ENCODE assay signal across 11 cellular contexts in genomic region chr1:226688056-226688748, GRCh38. TPM values are rescaled to one million over a fixed set of nuclear protein-coding genes. Genes with fewer than 3 reads are reported as not detected.
DNase-seq lines count a peak whose midpoint lies in the region; ATAC-seq and TF ChIP-seq lines count a peak whose summit lies in the region.
"Had no signal": no experiment of that assay in that cellular context is flagged by ENCODE, and none has a peak within 500 bp of the region (broad histone marks: within the 10 kb centered on the region; RNA-seq: fewer than 3 reads in every experiment).

No MANE protein-coding gene starts in this region.

- WGBS in mesendoderm (ENCODE audit: extremely low coverage, insufficient coverage, low lambda C conversion rate): no CpG with 5 or more reads among the region's 6 CpGs

- H2BK15ac ChIP-seq in mesendoderm (replicated peaks; ENCODE audit: low read depth): no peak overlapping the region

- H3K36me3 ChIP-seq in mesendoderm (ENCODE audit: control insufficient read depth, insufficient read depth, low read length) (no peaks in the 10 kb centered on the region), BE2C (no peaks in the 10 kb centered on the region)

- H3K27ac Mint-ChIP-seq in activated CD4-positive, alpha-beta T cell treated with anti-CD3 and anti-CD28 coated beads, Interleukin-2, amount 10 ng/mL, durations not matched to agents 7 days and 5 days: peak overlapping the region; percentile 71
- peak overlapping the region; percentile 51 for H3K27ac Mint-ChIP-seq in activated CD8-positive, alpha-beta T cell treated with anti-CD3 and anti-CD28 coated beads, Interleukin-2, amount 10 ng/mL, durations not matched to agents 7 days and 5 days

- POLR2A ChIA-PET in activated CD4-positive, alpha-beta T cell treated with anti-CD3 and anti-CD28 coated beads, Interleukin-2, amount 10 ng/mL, durations not matched to agents 7 days and 5 days (lab: Charles Lee): no interaction called here
- POLR2A ChIA-PET in activated CD8-positive, alpha-beta T cell treated with anti-CD3 and anti-CD28 coated beads, Interleukin-2, amount 10 ng/mL, durations not matched to agents 7 days and 5 days (lab: Charles Lee): interaction anchor here (0.6 to 3.4 kb wide), 6 partner anchors 10 to 1478 kb away, joined by 3 to 26 read pairs (median 4); partner anchors contain the start of gene ITPKB

- DNase-seq in activated CD4-positive, alpha-beta T cell treated with anti-CD3 and anti-CD28 coated beads, Interleukin-2, amount 10 ng/mL, durations not matched to agents 7 days and 5 days: no peak
- no peak for DNase-seq in activated CD4-positive, alpha-beta T cell treated with anti-CD3 and anti-CD28 coated beads, Interleukin-2, amount 50 U/mL, for 4 hours
- DNase-seq in activated CD8-positive, alpha-beta T cell treated with anti-CD3 and anti-CD28 coated beads, Interleukin-2, amount 10 ng/mL, durations not matched to agents 7 days and 5 days: no peak
- DNase-seq in mesendoderm (peak; percentile 48), superior temporal gyrus (ENCODE audit: extremely low spot score) (peak; percentile 87), BE2C (no peak)
- DNase-seq: NK-92 treated with Interleukin-12 subunit alpha and Interleukin-12 subunit beta, amount 100 ng/mL, for 24 hours had no signal

- no peaks in the 10 kb centered on the region for H3K9me3 ChIP-seq in BE2C
- H3K9me3 ChIP-seq: A549, neutrophil had no signal

- no peak for TF ChIP-seq CTCF in BE2C (IDR thresholded peaks at IDR 0.05; ENCODE audit: low read depth, low read length)

- no peak overlapping the region for H2BK5ac ChIP-seq in mesendoderm (ENCODE audit: low read length)

- H2AK5ac ChIP-seq in mesendoderm (ENCODE audit: low read length): no peak overlapping the region

- no peak for ATAC-seq in activated CD8-positive, alpha-beta T cell treated with anti-CD3 and anti-CD28 coated beads, Interleukin-2, amount 10 ng/mL, durations not matched to agents 7 days and 5 days
- ATAC-seq in HG03095 (IDR thresholded peaks at IDR 0.05; ENCODE audit: unreplicated experiment) (no peak), HG03432 (IDR thresholded peaks at IDR 0.05; ENCODE audit: unreplicated experiment) (no peak)

- no peak overlapping the region for H3K4me3 Mint-ChIP-seq in activated CD4-positive, alpha-beta T cell treated with anti-CD3 and anti-CD28 coated beads, Interleukin-2, amount 10 ng/mL, durations not matched to agents 7 days and 5 days
- no peak overlapping the region for H3K4me3 Mint-ChIP-seq in activated CD8-positive, alpha-beta T cell treated with anti-CD3 and anti-CD28 coated beads, Interleukin-2, amount 10 ng/mL, durations not matched to agents 7 days and 5 days

- H3K9me3 Mint-ChIP-seq in activated CD4-positive, alpha-beta T cell treated with anti-CD3 and anti-CD28 coated beads, Interleukin-2, amount 10 ng/mL, durations not matched to agents 7 days and 5 days: no peaks in the 10 kb centered on the region
- H3K9me3 Mint-ChIP-seq in activated CD8-positive, alpha-beta T cell treated with anti-CD3 and anti-CD28 coated beads, Interleukin-2, amount 10 ng/mL, durations not matched to agents 7 days and 5 days (ENCODE audit: insufficient read depth): no peaks in the 10 kb centered on the region

- H3K4me3 ChIP-seq in mesendoderm (ENCODE audit: low read length) (no peak overlapping the region), BE2C (ENCODE audit: low read depth, low read length) (no peak overlapping the region)
- H3K4me3 ChIP-seq: A549 had no signal

- H3K4me1 ChIP-seq in mesendoderm (ENCODE audit: control insufficient read depth, low read depth, low read length) (peaks cover 13% of the 10 kb centered on the region), BE2C (peaks cover 24% of the 10 kb centered on the region)
- H3K4me1 ChIP-seq: A549 had no signal

- H4K8ac ChIP-seq in mesendoderm (ENCODE audit: low read depth, low read length): no peak overlapping the region

- H3K4me2 ChIP-seq in mesendoderm (ENCODE audit: low read length): no peak overlapping the region
- H3K4me2 ChIP-seq: A549 had no signal

- H3K27me3 Mint-ChIP-seq in activated CD4-positive, alpha-beta T cell treated with anti-CD3 and anti-CD28 coated beads, Interleukin-2, amount 10 ng/mL, durations not matched to agents 7 days and 5 days: no peaks in the 10 kb centered on the region
- no peaks in the 10 kb centered on the region for H3K27me3 Mint-ChIP-seq in activated CD8-positive, alpha-beta T cell treated with anti-CD3 and anti-CD28 coated beads, Interleukin-2, amount 10 ng/mL, durations not matched to agents 7 days and 5 days (ENCODE audit: low read depth)

- CTCF ChIA-PET in activated CD4-positive, alpha-beta T cell treated with anti-CD3 and anti-CD28 coated beads, Interleukin-2, amount 10 ng/mL, durations not matched to agents 7 days and 5 days (lab: Charles Lee): interaction anchor here (0.6 to 2.4 kb wide), 17 partner anchors 10 to 280 kb away, joined by 3 to 15 read pairs (median 3); partner anchors contain the start of gene PARP1
- CTCF ChIA-PET in activated CD8-positive, alpha-beta T cell treated with anti-CD3 and anti-CD28 coated beads, Interleukin-2, amount 10 ng/mL, durations not matched to agents 7 days and 5 days (lab: Charles Lee): interaction anchor here (0.6 to 3.7 kb wide), 25 partner anchors 10 to 62 kb away, joined by 3 to 72 read pairs (median 7); no protein-coding TSS in a partner anchor

- H2BK120ac ChIP-seq in mesendoderm (ENCODE audit: low read depth, low read length): no peak overlapping the region

- no peak overlapping the region for H3K4ac ChIP-seq in mesendoderm (ENCODE audit: low read depth, low read length)

- H3K27me3 ChIP-seq in mesendoderm (ENCODE audit: insufficient read depth, low read length, poor library complexity) (no peaks in the 10 kb centered on the region), BE2C (no peaks in the 10 kb centered on the region)
- H3K27me3 ChIP-seq: neutrophil had no signal

- H3K4me1 Mint-ChIP-seq in activated CD4-positive, alpha-beta T cell treated with anti-CD3 and anti-CD28 coated beads, Interleukin-2, amount 10 ng/mL, durations not matched to agents 7 days and 5 days: peaks cover 97% of the 10 kb centered on the region
- H3K4me1 Mint-ChIP-seq in activated CD8-positive, alpha-beta T cell treated with anti-CD3 and anti-CD28 coated beads, Interleukin-2, amount 10 ng/mL, durations not matched to agents 7 days and 5 days (ENCODE audit: low read depth): peaks cover 94% of the 10 kb centered on the region

- no peak overlapping the region for H3K18ac ChIP-seq in mesendoderm (ENCODE audit: low read length)

- H3K27ac ChIP-seq in mesendoderm (ENCODE audit: low read depth, low read length): no peak overlapping the region
- H3K27ac ChIP-seq: A549 had no signal

- no peak overlapping the region for H3K23ac ChIP-seq in mesendoderm (ENCODE audit: low read length)

- peak overlapping the region; percentile 29 for H3K9ac ChIP-seq in mesendoderm (ENCODE audit: low read length)

- H3K79me1 ChIP-seq in mesendoderm (ENCODE audit: low read length): peaks cover 4% of the 10 kb centered on the region

- H4K5ac ChIP-seq in mesendoderm (ENCODE audit: low read length): no peak overlapping the region

- H3K56ac ChIP-seq in mesendoderm (ENCODE audit: low read length): peak overlapping the region; percentile 51

- peaks cover 74% of the 10 kb centered on the region for H3K36me3 Mint-ChIP-seq in activated CD4-positive, alpha-beta T cell treated with anti-CD3 and anti-CD28 coated beads, Interleukin-2, amount 10 ng/mL, durations not matched to agents 7 days and 5 days (ENCODE audit: low read depth)
- peaks cover 71% of the 10 kb centered on the region for H3K36me3 Mint-ChIP-seq in activated CD8-positive, alpha-beta T cell treated with anti-CD3 and anti-CD28 coated beads, Interleukin-2, amount 10 ng/mL, durations not matched to agents 7 days and 5 days (ENCODE audit: low read depth)

- H3K79me2 ChIP-seq in mesendoderm (ENCODE audit: control insufficient read depth, insufficient read depth, low read length): no peaks in the 10 kb centered on the region

RNA-seq across cellular contexts. Expression of gene ITPKB, which starts 50.9 kb away (rescaled TPM):
- total RNA-seq in activated CD4-positive, alpha-beta T cell treated with anti-CD3 and anti-CD28 coated beads, Interleukin-2, amount 10 ng/mL, durations not matched to agents 7 days and 5 days: 10 to 100 TPM; 61.1 to 64.0 TPM
- total RNA-seq in activated CD8-positive, alpha-beta T cell treated with anti-CD3 and anti-CD28 coated beads, Interleukin-2, amount 10 ng/mL, durations not matched to agents 7 days and 5 days: 10 to 100 TPM; 47.0 to 47.4 TPM
- polyA plus RNA-seq in mesendoderm (2013, experiment 1 of 2): 4.7 TPM
- 4.9 TPM for polyA plus RNA-seq in mesendoderm (2013, experiment 2 of 2)
- polyA plus RNA-seq in BE2C (2012; ENCODE audit: insufficient read depth, insufficient read length, low read depth): 0.25 TPM

Comparison
In these comparisons a context has a peak if more than half of its experiments do, and no peak if none do; other contexts are left out.
1. DNase-seq: peak in mesendoderm (single experiment) and superior temporal gyrus (single experiment); none in activated CD4-positive, alpha-beta T cell treated with anti-CD3 and anti-CD28 coated beads, Interleukin-2, amount 10 ng/mL, durations not matched to agents 7 days and 5 days (single experiment), activated CD4-positive, alpha-beta T cell treated with anti-CD3 and anti-CD28 coated beads, Interleukin-2, amount 50 U/mL, for 4 hours (0 of 2), activated CD8-positive, alpha-beta T cell treated with anti-CD3 and anti-CD28 coated beads, Interleukin-2, amount 10 ng/mL, durations not matched to agents 7 days and 5 days (single experiment) and BE2C (single experiment).